In the genomic region with DNA sequence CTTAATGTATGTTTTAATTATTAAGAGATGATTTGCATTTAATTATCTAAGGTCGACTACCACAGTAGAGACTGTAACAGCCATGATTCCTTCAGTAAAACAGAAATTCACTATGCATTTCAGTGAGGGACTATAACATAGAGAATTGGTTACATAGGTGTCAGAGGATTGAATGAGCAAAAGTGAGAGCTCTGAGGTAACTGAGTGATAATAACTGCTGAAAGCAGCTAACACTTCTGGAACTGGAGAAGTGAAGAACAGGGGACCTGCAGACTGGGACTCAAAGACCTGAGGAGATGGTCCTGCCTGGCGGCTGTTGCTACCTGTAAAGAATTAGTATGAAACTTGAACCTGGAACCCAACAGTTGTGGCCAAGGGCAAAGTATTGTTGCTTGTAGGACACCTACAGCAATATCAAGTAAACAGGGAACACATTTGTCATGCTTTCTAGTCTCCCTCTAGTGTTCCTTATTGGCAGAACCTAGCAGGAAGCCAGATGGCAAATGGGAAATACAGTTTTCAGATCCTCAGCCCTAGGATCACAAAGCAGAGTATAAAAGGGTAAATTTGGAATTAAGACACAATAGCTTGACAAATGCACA, we compare ENCODE assay signal across 8 cellular contexts.
DNase-seq lines count a peak whose midpoint lies in the region; ATAC-seq and TF ChIP-seq lines count a peak whose summit lies in the region.

No MANE protein-coding gene starts in this region.

- peak; percentile 62 for TF ChIP-seq CTCF in astrocyte of the spinal cord (IDR thresholded peaks at IDR 0.05; ENCODE audit: low read depth, low read length)

- intact Hi-C loops in posterior cingulate gyrus (cut with DNase I): no loop called here

- DNase-seq in AG20443 (ENCODE audit: low spot score) (peak; percentile 37), NCI-H2171 (lab: John Stamatoyannopoulos, UW) (peak; percentile 42), astrocyte of the spinal cord (ENCODE audit: low read depth, low spot score) (peak; percentile 18), left lobe of liver (ENCODE audit: low spot score) (no peak), posterior cingulate gyrus (no peak)
- no peak for DNase-seq in activated naive CD8-positive, alpha-beta T cell treated with anti-CD3 and anti-CD28 coated beads, Interleukin-2, amount 50 U/mL, for 24 hours

- H3K4me3 ChIP-seq in astrocyte of the spinal cord (ENCODE audit: low read depth, low read length): no peak overlapping the region

- H3K27ac Mint-ChIP-seq in activated naive CD8-positive, alpha-beta T cell treated with anti-CD3 and anti-CD28 coated beads, Interleukin-2, amount 50 U/mL, for 24 hours: no peak overlapping the region

- no peaks in the 10 kb centered on the region for H3K4me1 Mint-ChIP-seq in activated naive CD8-positive, alpha-beta T cell treated with anti-CD3 and anti-CD28 coated beads, Interleukin-2, amount 50 U/mL, for 24 hours

- no peaks in the 10 kb centered on the region for H3K9me3 Mint-ChIP-seq in activated naive CD8-positive, alpha-beta T cell treated with anti-CD3 and anti-CD28 coated beads, Interleukin-2, amount 50 U/mL, for 24 hours

- peak; percentile 77 for ATAC-seq in GM18505 (IDR thresholded peaks at IDR 0.05; ENCODE audit: unreplicated experiment)
- peak; percentile 74 for ATAC-seq in HG03025 (IDR thresholded peaks at IDR 0.05; ENCODE audit: low FRiP score, unreplicated experiment)
- ATAC-seq in left lobe of liver: peak; percentile 95
- ATAC-seq in activated naive CD8-positive, alpha-beta T cell treated with anti-CD3 and anti-CD28 coated beads, Interleukin-2, amount 50 U/mL, for 24 hours: no peak

- in situ Hi-C loops in astrocyte of the spinal cord (cut with HindIII; ENCODE audit: low sequenced_read_pairs): no loop called here

- H3K36me3 Mint-ChIP-seq in activated naive CD8-positive, alpha-beta T cell treated with anti-CD3 and anti-CD28 coated beads, Interleukin-2, amount 50 U/mL, for 24 hours (ENCODE audit: low read depth): no peaks in the 10 kb centered on the region

- no peak overlapping the region for H3K4me3 Mint-ChIP-seq in activated naive CD8-positive, alpha-beta T cell treated with anti-CD3 and anti-CD28 coated beads, Interleukin-2, amount 50 U/mL, for 24 hours

- TF ChIP-seq POLR2A in GM18505 (IDR thresholded peaks at IDR 0.05; ENCODE audit: borderline replicate concordance, extremely low read depth, insufficient read depth, insufficient read length): no peak

- no peaks in the 10 kb centered on the region for H3K27me3 Mint-ChIP-seq in activated naive CD8-positive, alpha-beta T cell treated with anti-CD3 and anti-CD28 coated beads, Interleukin-2, amount 50 U/mL, for 24 hours

Comparison
In these comparisons a context has a peak if more than half of its experiments do, and no peak if none do; other contexts are left out.
1. DNase-seq: peak in AG20443 (single experiment), NCI-H2171 (single experiment) and astrocyte of the spinal cord (single experiment); none in left lobe of liver (single experiment), posterior cingulate gyrus (0 of 10) and activated naive CD8-positive, alpha-beta T cell treated with anti-CD3 and anti-CD28 coated beads, Interleukin-2, amount 50 U/mL, for 24 hours (single experiment).